8 cellular contexts compared by ENCODE assay signal in genomic region chr15:98548172-98548971, GRCh38.
DNase-seq lines count a peak whose midpoint lies in the region; ATAC-seq, FAIRE-seq and TF ChIP-seq lines count a peak whose summit lies in the region.

No MANE protein-coding gene starts in this region.

- H3K9me3 Mint-ChIP-seq in activated CD4-positive, alpha-beta memory T cell treated with anti-CD3 and anti-CD28 coated beads, Interleukin-2, amount 10 ng/mL, durations not matched to agents 7 days and 5 days: no peaks in the 10 kb centered on the region
- H3K9me3 Mint-ChIP-seq in endothelial cell (ENCODE audit: unreplicated experiment) (no peaks in the 10 kb centered on the region), memory B cell (peaks cover 2% of the 10 kb centered on the region)

- H3K4me1 Mint-ChIP-seq in activated CD4-positive, alpha-beta memory T cell treated with anti-CD3 and anti-CD28 coated beads, Interleukin-2, amount 10 ng/mL, durations not matched to agents 7 days and 5 days: peaks cover 13% of the 10 kb centered on the region
- H3K4me1 Mint-ChIP-seq in endothelial cell (ENCODE audit: unreplicated experiment) (peaks cover 4% of the 10 kb centered on the region), memory B cell (peaks cover 8% of the 10 kb centered on the region)

- H3K9me3 ChIP-seq in A549: no peaks in the 10 kb centered on the region

- TF ChIP-seq CTCF in A549 (IDR thresholded peaks at IDR 0.05) (peak; percentile 27), endothelial cell (IDR thresholded peaks at IDR 0.05; ENCODE audit: unreplicated experiment) (no peak)

- DNase-seq in A549 (ENCODE audit: low read depth in 1 of 2, low spot score in 1 of 2): peak; percentile 72 to 84
- peak; percentile 82 for DNase-seq in HPDE6-E6E7 (ENCODE audit: extremely low spot score)
- no peak for DNase-seq in activated CD4-positive, alpha-beta memory T cell treated with anti-CD3 and anti-CD28 coated beads, Interleukin-2, amount 10 ng/mL, durations not matched to agents 7 days and 5 days
- peak; percentile 56 for DNase-seq in endothelial cell (ENCODE audit: low spot score)
- DNase-seq in memory B cell (ENCODE audit: low spot score in 2 of 2): no peak
- DNase-seq in stimulated activated CD4-positive, alpha-beta T cell treated with anti-CD3 and anti-CD28 coated beads, TNF-alpha, amount 100 ng/mL, for 4 hours (ENCODE audit: low read depth in 3 of 3): peak; percentile 14 to 25 (median 18)
- no peak for DNase-seq in NK-92 treated with Interleukin-12 subunit alpha and Interleukin-12 subunit beta, amount 100 ng/mL, for 24 hours (lab: John Stamatoyannopoulos, UW)

- 3% methylated on average over 43 of the region's 63 CpGs for WGBS in A549 (ENCODE audit: missing lambda C conversion rate)

- ATAC-seq in A549 (peak; percentile 89 to 91), memory B cell (ENCODE audit: low read depth) (peak; percentile 43), HG02571 (IDR thresholded peaks at IDR 0.05; ENCODE audit: unreplicated experiment) (no peak)

- H3K36me3 Mint-ChIP-seq in activated CD4-positive, alpha-beta memory T cell treated with anti-CD3 and anti-CD28 coated beads, Interleukin-2, amount 10 ng/mL, durations not matched to agents 7 days and 5 days (ENCODE audit: low read depth): no peaks in the 10 kb centered on the region
- H3K36me3 Mint-ChIP-seq in endothelial cell (ENCODE audit: low read depth, unreplicated experiment): no peaks in the 10 kb centered on the region
- H3K36me3 Mint-ChIP-seq in memory B cell: no peaks in the 10 kb centered on the region

- H3K27ac Mint-ChIP-seq in activated CD4-positive, alpha-beta memory T cell treated with anti-CD3 and anti-CD28 coated beads, Interleukin-2, amount 10 ng/mL, durations not matched to agents 7 days and 5 days: no peak overlapping the region
- H3K27ac Mint-ChIP-seq in endothelial cell (ENCODE audit: unreplicated experiment) (no peak overlapping the region), memory B cell (no peak overlapping the region)

- no peak; the same call in 1 of the 2 replicates for TF ChIP-seq POLR2A in A549 (IDR thresholded peaks at IDR 0.05; ENCODE audit: low read length)

- H3K4me2 ChIP-seq in A549: peak overlapping the region; percentile 85

- FAIRE-seq in A549 (lab: Jason Lieb, UNC): no peak

- H3K27ac ChIP-seq in A549: peak overlapping the region; percentile 65 to 79

- POLR2A ChIA-PET in A549 (lab: Yijun Ruan, JAX): interaction anchor here (0.8 kb wide), 1 partner anchor 435 kb away, joined by 3 read pairs; no protein-coding TSS in a partner anchor
- POLR2A ChIA-PET in activated CD4-positive, alpha-beta memory T cell treated with anti-CD3 and anti-CD28 coated beads, Interleukin-2, amount 10 ng/mL, durations not matched to agents 7 days and 5 days (lab: Charles Lee): no interaction called here

- peaks cover 7% of the 10 kb centered on the region; the same call in 2 of the 3 replicates for H3K4me1 ChIP-seq in A549

- TF ChIP-seq RAD21 in A549 (conservative IDR thresholded peaks at IDR 0.05 in 1 of 2, IDR thresholded peaks at IDR 0.05 in 1 of 2): peak in 1 of 2 experiments; percentile 3; a peak in 1 of 5 replicates

- H3K27me3 Mint-ChIP-seq in activated CD4-positive, alpha-beta memory T cell treated with anti-CD3 and anti-CD28 coated beads, Interleukin-2, amount 10 ng/mL, durations not matched to agents 7 days and 5 days: peaks cover 39% of the 10 kb centered on the region
- H3K27me3 Mint-ChIP-seq in endothelial cell (ENCODE audit: unreplicated experiment) (peaks cover 11% of the 10 kb centered on the region), memory B cell (peaks cover 13% of the 10 kb centered on the region)

- CTCF ChIA-PET in A549 (lab: Yijun Ruan, JAX): interaction anchor here (1.0 to 3.6 kb wide), 12 partner anchors 10 to 528 kb away, joined by 3 to 19 read pairs (median 4); no protein-coding TSS in a partner anchor
- CTCF ChIA-PET in activated CD4-positive, alpha-beta memory T cell treated with anti-CD3 and anti-CD28 coated beads, Interleukin-2, amount 10 ng/mL, durations not matched to agents 7 days and 5 days (lab: Charles Lee): interaction anchor here (1.1 kb wide), 1 partner anchor 29 kb away, joined by 5 read pairs; no protein-coding TSS in a partner anchor

- TF ChIP-seq EP300 in A549 (IDR thresholded peaks at IDR 0.05): no peak

- peak overlapping the region; percentile 48 for H3K4me3 Mint-ChIP-seq in activated CD4-positive, alpha-beta memory T cell treated with anti-CD3 and anti-CD28 coated beads, Interleukin-2, amount 10 ng/mL, durations not matched to agents 7 days and 5 days
- peak overlapping the region; percentile 86 for H3K4me3 Mint-ChIP-seq in endothelial cell (ENCODE audit: unreplicated experiment)
- peak overlapping the region; percentile 79 for H3K4me3 Mint-ChIP-seq in memory B cell

- H3K4me3 ChIP-seq in A549: peak overlapping the region; percentile 60

TF ChIP-seq in A549, 52 proteins besides CTCF, POLR2A, EP300 and RAD21 (continues in another document):
- no peak for TF ChIP-seq ZFP36 (IDR thresholded peaks at IDR 0.05; ENCODE audit: borderline replicate concordance, partially characterized antibody)
- no peak for TF ChIP-seq RCOR1 (IDR thresholded peaks at IDR 0.05; ENCODE audit: low read depth, low read length)
- TF ChIP-seq ZSCAN20 (CRISPR knock-in tag; IDR thresholded peaks at IDR 0.05): no peak
- no peak for TF ChIP-seq KDM1A (IDR thresholded peaks at IDR 0.05; ENCODE audit: low read depth)
- no peak for TF ChIP-seq PHF8 (IDR thresholded peaks at IDR 0.05; ENCODE audit: borderline replicate concordance, low read depth)
- TF ChIP-seq NFE2L2 (conservative IDR thresholded peaks at IDR 0.05; ENCODE audit: low read length): no peak
- peak; percentile 98 for TF ChIP-seq MAX (IDR thresholded peaks at IDR 0.05)
- TF ChIP-seq RNF2 (IDR thresholded peaks at IDR 0.05; ENCODE audit: borderline replicate concordance, low read depth): no peak; the same call in 1 of the 2 replicates
- TF ChIP-seq MAZ (IDR thresholded peaks at IDR 0.05; ENCODE audit: borderline replicate concordance, low read depth, low read length): no peak
- no peak for TF ChIP-seq MYC (IDR thresholded peaks at IDR 0.05; ENCODE audit: borderline replicate concordance, low read length)
- TF ChIP-seq RARB (CRISPR knock-in tag; IDR thresholded peaks at IDR 0.05): no peak
- TF ChIP-seq JUN (IDR thresholded peaks at IDR 0.05): peak in 1 of 2 experiments; percentile 33; a peak in 1 of 5 replicates
- no peak for TF ChIP-seq HOXB5 (CRISPR knock-in tag; IDR thresholded peaks at IDR 0.05)
- no peak for TF ChIP-seq ESRRA (IDR thresholded peaks at IDR 0.05; ENCODE audit: borderline replicate concordance, low read length)
- TF ChIP-seq PBX3 (IDR thresholded peaks at IDR 0.05): no peak
- no peak for TF ChIP-seq HDAC2 (IDR thresholded peaks at IDR 0.05)
- TF ChIP-seq HEYL (CRISPR knock-in tag; IDR thresholded peaks at IDR 0.05): no peak
- TF ChIP-seq RFX5 (IDR thresholded peaks at IDR 0.05): no peak
- peak; percentile 96 for TF ChIP-seq USF2 (IDR thresholded peaks at IDR 0.05)
- no peak for TF ChIP-seq POLR2AphosphoS2 (conservative IDR thresholded peaks at IDR 0.05; ENCODE audit: low read length)
- no peak for TF ChIP-seq KDM5A (IDR thresholded peaks at IDR 0.05)
- no peak for TF ChIP-seq CHD2 (IDR thresholded peaks at IDR 0.05; ENCODE audit: low read length, partially characterized antibody)
- no peak for TF ChIP-seq CEBPB (IDR thresholded peaks at IDR 0.05)
- TF ChIP-seq CBX8 (IDR thresholded peaks at IDR 0.05): no peak
- no peak for TF ChIP-seq CHD4 (IDR thresholded peaks at IDR 0.05; ENCODE audit: borderline replicate concordance)

Comparison
In these comparisons a context has a peak if more than half of its experiments do, and no peak if none do; other contexts are left out.
1. DNase-seq: peak in A549 (2 of 2), HPDE6-E6E7 (single experiment), endothelial cell (single experiment) and stimulated activated CD4-positive, alpha-beta T cell treated with anti-CD3 and anti-CD28 coated beads, TNF-alpha, amount 100 ng/mL, for 4 hours (3 of 3); none in activated CD4-positive, alpha-beta memory T cell treated with anti-CD3 and anti-CD28 coated beads, Interleukin-2, amount 10 ng/mL, durations not matched to agents 7 days and 5 days (single experiment), memory B cell (0 of 2) and NK-92 treated with Interleukin-12 subunit alpha and Interleukin-12 subunit beta, amount 100 ng/mL, for 24 hours (single experiment).
2. Peak in every context shown above with its lines, with median percentiles within 50 percentile points of each other: H3K4me3 Mint-ChIP-seq.